2 cellular contexts compared by ENCODE assay signal in genomic region chr15:40381818-40382529, GRCh38.
TF ChIP-seq lines count a peak whose summit lies in the region.

No MANE protein-coding gene starts in this region.

TF ChIP-seq in SK-N-SH, 30 proteins besides CTCF, POLR2A, EP300 and RAD21 (continued from another document):
- no peak for TF ChIP-seq REST (IDR thresholded peaks at IDR 0.05; ENCODE audit: low read depth, low read length)
- TF ChIP-seq USF2 (IDR thresholded peaks at IDR 0.05; ENCODE audit: borderline replicate concordance, low read depth, low read length), result no peak
- TF ChIP-seq TAF1 (IDR thresholded peaks at IDR 0.05; ENCODE audit: borderline replicate concordance, low read depth, low read length), result no peak
- TF ChIP-seq NFIC (IDR thresholded peaks at IDR 0.05; ENCODE audit: borderline replicate concordance), result no peak
- TF ChIP-seq SIN3A (IDR thresholded peaks at IDR 0.05; ENCODE audit: borderline replicate concordance, low read depth, low read length), result no peak
- TF ChIP-seq YY1 (IDR thresholded peaks at IDR 0.05; ENCODE audit: low read depth), result no peak
- TF ChIP-seq MXI1 (IDR thresholded peaks at IDR 0.05; ENCODE audit: low read depth, low read length), result no peak
- TF ChIP-seq USF1 (IDR thresholded peaks at IDR 0.05; ENCODE audit: borderline replicate concordance, low read depth), result no peak
- no peak for TF ChIP-seq RFX5 (IDR thresholded peaks at IDR 0.05; ENCODE audit: low read length)

TF ChIP-seq in SK-N-SH treated with all-trans-retinoic acid at 6 μM for 48 hours, 23 proteins besides CTCF, POLR2A, EP300 and RAD21 (continued from another document):
- TF ChIP-seq PATZ1 (CRISPR knock-in tag; IDR thresholded peaks at IDR 0.05; ENCODE audit: borderline replicate concordance), result no peak
- TF ChIP-seq TCF4 (CRISPR knock-in tag; IDR thresholded peaks at IDR 0.05; ENCODE audit: borderline replicate concordance), result no peak
- no peak for TF ChIP-seq ZC3H10 (CRISPR knock-in tag; IDR thresholded peaks at IDR 0.05)
- no peak for TF ChIP-seq ARNTL (CRISPR knock-in tag; IDR thresholded peaks at IDR 0.05; ENCODE audit: borderline replicate concordance, low read depth)
